Comparison of ENCODE assay signal across 17 cellular contexts in the genomic region with DNA sequence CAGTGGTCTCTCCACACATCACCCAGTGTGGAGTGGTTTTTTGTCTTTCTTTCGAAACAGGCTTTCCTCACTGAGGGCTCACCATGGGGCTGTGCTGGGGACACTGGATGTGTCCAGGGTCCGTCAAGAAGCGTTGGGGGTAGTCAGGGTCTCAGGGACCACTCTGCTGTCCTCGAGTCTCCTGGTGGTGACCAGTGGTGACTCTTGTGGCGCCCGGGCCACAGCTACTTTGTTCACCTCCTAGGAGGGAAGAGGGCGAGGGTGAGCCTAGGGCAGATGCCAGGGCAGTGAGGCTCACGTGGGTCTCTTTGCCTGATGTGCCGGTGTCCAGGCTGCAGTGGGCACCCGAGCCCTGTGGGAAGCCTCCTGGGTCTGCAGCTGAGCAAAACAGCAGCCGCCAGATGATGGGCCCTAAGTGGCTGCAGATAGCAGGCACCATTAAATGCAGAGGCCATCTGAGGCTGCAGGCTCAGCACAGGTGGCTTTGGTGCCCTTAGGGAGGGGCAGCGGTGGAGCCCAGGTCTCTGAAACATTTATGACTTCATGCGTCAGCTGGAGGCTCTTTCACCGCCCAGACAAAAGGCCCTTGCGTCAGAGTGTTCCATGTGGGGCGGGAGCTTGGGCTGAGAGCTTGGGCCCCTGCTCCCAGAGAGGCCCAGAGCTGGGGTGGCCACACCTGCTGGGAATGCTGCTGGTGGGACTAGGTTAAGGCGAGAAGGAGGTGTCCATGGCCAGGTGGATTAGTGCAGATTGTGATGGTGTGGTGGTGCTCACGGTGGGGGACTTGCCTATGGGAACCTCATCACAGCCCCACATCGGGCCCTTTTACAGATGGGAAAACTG. TPM values are rescaled to one million over a fixed set of nuclear protein-coding genes. Genes with fewer than 3 reads are reported as not detected.
DNase-seq lines count a peak whose midpoint lies in the region; ATAC-seq and TF ChIP-seq lines count a peak whose summit lies in the region.
"Had no signal": no experiment of that assay in that cellular context is flagged by ENCODE, and none has a peak within 500 bp of the region (broad histone marks: within the 10 kb centered on the region; RNA-seq: fewer than 3 reads in every experiment).

No MANE protein-coding gene starts in this region.

- H2AFZ ChIP-seq in mesenchymal stem cell (ENCODE audit: low read depth, low read length) = no peak overlapping the region

- H3K27me3 ChIP-seq in BLaER1 treated with 17β-estradiol and CSF1 and Interleukin-3, amounts not matched to agents 10 nM and 100 nM = peaks cover 0 to 16% (median 8%) of the 10 kb centered on the region in 11 experiments; a peak in 15 of 22 replicates
- H3K27me3 ChIP-seq in body of pancreas = no peaks in the 10 kb centered on the region
- peaks cover 32 to 43% of the 10 kb centered on the region in 2 experiments for H3K27me3 ChIP-seq in mesenchymal stem cell (ENCODE audit: control insufficient read depth in 1 of 2, insufficient read depth in 1 of 2, low read length in 2 of 2)

- ATAC-seq in body of pancreas = peak; percentile 52
- no peak for ATAC-seq in GM21619 (IDR thresholded peaks at IDR 0.05; ENCODE audit: unreplicated experiment)
- ATAC-seq: stimulated activated memory B cell treated with anti-CD40 and anti-IgM and Interleukin-4, amounts not matched to agents 10 μg/mL and 1 μg/mL and 100 μg/mL, for 72 hours had no signal

- peaks cover 0 to 22% (median 19%) of the 10 kb centered on the region in 10 experiments; a peak in 17 of 20 replicates for H3K4me1 ChIP-seq in BLaER1 treated with 17β-estradiol and CSF1 and Interleukin-3, amounts not matched to agents 10 nM and 100 nM
- H3K4me1 ChIP-seq in body of pancreas = peaks cover 10% of the 10 kb centered on the region
- H3K4me1 ChIP-seq in mesenchymal stem cell (ENCODE audit: control insufficient read depth, insufficient read depth, low read depth, low read length) = peaks cover 2% of the 10 kb centered on the region
- H3K4me1 ChIP-seq: prostate gland had no signal

- H3K4ac ChIP-seq in mesenchymal stem cell (ENCODE audit: low read depth in 1 of 2, low read length in 2 of 2) = no peak overlapping the region

- H3K23ac ChIP-seq in mesenchymal stem cell (ENCODE audit: low read length in 2 of 2) = no peak overlapping the region

- H3K9ac ChIP-seq in BLaER1 treated with 17β-estradiol and CSF1 and Interleukin-3, amounts not matched to agents 10 nM and 100 nM = no peak overlapping the region
- H3K9ac ChIP-seq in mesenchymal stem cell (ENCODE audit: low read length) = no peak overlapping the region

- no peaks in the 10 kb centered on the region for H3K79me1 ChIP-seq in mesenchymal stem cell (replicated peaks; ENCODE audit: low read length, poor library complexity, severe bottlenecking)

- no peak overlapping the region for H3K27ac ChIP-seq in BLaER1 treated with 17β-estradiol and CSF1 and Interleukin-3, amounts not matched to agents 10 nM and 100 nM
- H3K27ac ChIP-seq in body of pancreas = peak overlapping the region in 2 of 4 donors; percentile 13 to 21
- no peak overlapping the region for H3K27ac ChIP-seq in mesenchymal stem cell (ENCODE audit: low read length, poor library complexity, severe bottlenecking)
- H3K27ac ChIP-seq: prostate gland had no signal

- DNase-seq in NCI-H146 (lab: John Stamatoyannopoulos, UW) (peak; percentile 95), body of pancreas (peak in 2 of 4 donors; percentile 66 to 68), mesenchymal stem cell (no peak)
- no peak for DNase-seq in stimulated activated naive CD4-positive, alpha-beta T cell treated with Interleukin-2 at 50 U/mL for 16 hours (lab: John Stamatoyannopoulos, UW)
- DNase-seq in stimulated activated CD4-positive, alpha-beta T cell treated with anti-CD3 and anti-CD28 coated beads, Interleukin-2, amount 100 ng/mL, for 48 hours = no peak
- no peak for DNase-seq in activated CD4-positive, alpha-beta T cell treated with anti-CD3 and anti-CD28 coated beads for 4 hours
- DNase-seq: AML-193, amniotic stem cell, KG1, midbrain, NCI-H2171 treated with DMSO at 0.1 percent for 48 hours had no signal

- peaks cover 0 to 25% (median 17%) of the 10 kb centered on the region in 11 experiments; a peak in 13 of 22 replicates for H3K36me3 ChIP-seq in BLaER1 treated with 17β-estradiol and CSF1 and Interleukin-3, amounts not matched to agents 10 nM and 100 nM
- no peaks in the 10 kb centered on the region for H3K36me3 ChIP-seq in body of pancreas (replicated peaks in 1 of 2; ENCODE audit: insufficient read depth in 1 of 2, low read depth in 2 of 2)
- H3K36me3 ChIP-seq in mesenchymal stem cell (ENCODE audit: control insufficient read depth in 1 of 2, insufficient read depth in 2 of 2, low read depth in 1 of 2, low read length in 2 of 2) = peaks cover 0 to 3% of the 10 kb centered on the region in 2 experiments
- H3K36me3 ChIP-seq: prostate gland had no signal

- H3K14ac ChIP-seq in mesenchymal stem cell (ENCODE audit: low read length in 2 of 2) = no peak overlapping the region

- no peak overlapping the region for H3K4me3 ChIP-seq in BLaER1 treated with 17β-estradiol and CSF1 and Interleukin-3, amounts not matched to agents 10 nM and 100 nM
- H3K4me3 ChIP-seq in body of pancreas = no peak overlapping the region
- H3K4me3 ChIP-seq in mesenchymal stem cell (ENCODE audit: insufficient read depth in 1 of 2, low read depth in 1 of 2, low read length in 2 of 2) = no peak overlapping the region
- H3K4me3 ChIP-seq: prostate gland had no signal

- no peak overlapping the region for H2BK15ac ChIP-seq in mesenchymal stem cell (ENCODE audit: low read depth, poor library complexity, severe bottlenecking)

- H4K20me1 ChIP-seq in BLaER1 treated with 17β-estradiol and CSF1 and Interleukin-3, amounts not matched to agents 10 nM and 100 nM = peaks cover 0 to 54% (median 33%) of the 10 kb centered on the region in 11 experiments; a peak in 15 of 22 replicates

- no peak overlapping the region for H2BK5ac ChIP-seq in mesenchymal stem cell (ENCODE audit: low read depth, low read length, poor library complexity, severe bottlenecking)

- no peak overlapping the region for H2BK12ac ChIP-seq in mesenchymal stem cell (ENCODE audit: low read length in 2 of 2)

- 86 to 96% methylated on average over 8 to 15 of the region's 19 CpGs for WGBS in body of pancreas, 2 donors
- WGBS in mesenchymal stem cell = 85% methylated on average over 18 of the region's 19 CpGs

- H3K18ac ChIP-seq in mesenchymal stem cell (ENCODE audit: low read depth in 1 of 2, low read length in 2 of 2) = no peak overlapping the region

- no peak overlapping the region for H2BK120ac ChIP-seq in mesenchymal stem cell (ENCODE audit: low read depth, low read length)

- H4K91ac ChIP-seq in mesenchymal stem cell (ENCODE audit: low read length) = peak overlapping the region; percentile 27

- TF ChIP-seq CTCF in body of pancreas (IDR thresholded peaks at IDR 0.05) = no peak

- H3K9me3 ChIP-seq in BLaER1 treated with 17β-estradiol and CSF1 and Interleukin-3, amounts not matched to agents 10 nM and 100 nM (replicated peaks in 1 of 11) = peaks cover 19 to 27% (median 24%) of the 10 kb centered on the region in 11 experiments
- H3K9me3 ChIP-seq in body of pancreas = peaks cover 0 to 3% (median 0%) of the 10 kb centered on the region in 3 donors
- H3K9me3 ChIP-seq in mesenchymal stem cell (ENCODE audit: control insufficient read depth, low read length) = no peaks in the 10 kb centered on the region
- H3K9me3 ChIP-seq: prostate gland had no signal

- intact Hi-C loops in body of pancreas (cut with DNase I) = no loop called here

- peak overlapping the region in 9 of 11 experiments; percentile 12 to 72 (median 49); a peak in 17 of 22 replicates for H3K4me2 ChIP-seq in BLaER1 treated with 17β-estradiol and CSF1 and Interleukin-3, amounts not matched to agents 10 nM and 100 nM
- no peak overlapping the region for H3K4me2 ChIP-seq in mesenchymal stem cell (ENCODE audit: low read length, poor library complexity, severe bottlenecking)

- no peak for TF ChIP-seq POLR2A in body of pancreas (IDR thresholded peaks at IDR 0.05)

- no peak overlapping the region for H4K8ac ChIP-seq in mesenchymal stem cell (ENCODE audit: low read length)

- H2AK5ac ChIP-seq in mesenchymal stem cell (ENCODE audit: low read length, severe bottlenecking) = no peak overlapping the region

RNA-seq across cellular contexts. Expression of a gene that starts 29.5 kb away (rescaled TPM):
- total RNA-seq in body of pancreas = 10 to 100 TPM; 38.9 to 46.1 TPM
- 0.03 TPM for polyA plus RNA-seq in mesenchymal stem cell (2013, experiment 1 of 2)
- 0.03 TPM for polyA plus RNA-seq in mesenchymal stem cell (2013, experiment 2 of 2)
- total RNA-seq: Daoy had no signal

RNA-seq across cellular contexts. Expression of a gene that starts 30.0 kb away (rescaled TPM):
- total RNA-seq in body of pancreas = 1 to 10 TPM in 1 of 2 donors, under 1 TPM in 1; under 0.01 to 2.6 TPM
- polyA plus RNA-seq in mesenchymal stem cell (2013, experiment 1 of 2) = not detected
- polyA plus RNA-seq in mesenchymal stem cell (2013, experiment 2 of 2) = not detected
- total RNA-seq: dermis microvascular lymphatic vessel endothelial cell had no signal
